28 cellular contexts compared by ENCODE assay signal in the genomic region with DNA sequence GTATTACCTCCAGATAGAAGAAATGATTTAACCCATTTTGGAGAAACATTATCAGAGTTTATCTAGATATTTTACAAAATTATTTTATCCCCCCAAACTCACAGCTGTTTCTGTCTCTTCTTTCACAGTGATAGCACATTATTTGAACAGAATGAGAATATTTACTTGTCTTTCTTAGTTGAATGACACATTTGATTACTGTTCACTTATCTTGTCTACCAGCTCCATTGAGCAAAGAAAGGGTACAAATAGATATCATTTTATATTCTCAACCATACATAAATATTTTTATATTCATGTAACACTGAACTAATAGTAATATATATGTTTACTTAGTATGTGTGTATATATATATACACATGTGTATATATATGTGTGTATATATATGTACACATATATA.
A peak's percentile ranks its signal among the peaks of the same experiment; 100 is the strongest.
DNase-seq lines count a peak whose midpoint lies in the region; ATAC-seq and TF ChIP-seq lines count a peak whose summit lies in the region.
"Had no signal": no experiment of that assay in that cellular context is flagged by ENCODE, and none has a peak within 500 bp of the region (broad histone marks: within the 10 kb centered on the region; RNA-seq: fewer than 3 reads in every experiment).

No MANE protein-coding gene starts in this region.

- no peak overlapping the region for H3K4me2 ChIP-seq in neural cell (ENCODE audit: low read length)
- H3K4me2 ChIP-seq: A549; BLaER1; BLaER1 treated with 17β-estradiol and CSF1 and Interleukin-3, amounts not matched to agents 10 nM and 100 nM had no signal

- TF ChIP-seq EP300 in neural cell (conservative IDR thresholded peaks at IDR 0.05; ENCODE audit: poor library complexity, severe bottlenecking) = peak; percentile 78

- no peaks in the 10 kb centered on the region for H3K36me3 ChIP-seq in neural cell (ENCODE audit: insufficient read depth, low read length)
- H3K36me3 ChIP-seq: BE2C; BLaER1; BLaER1 treated with 17β-estradiol and CSF1 and Interleukin-3, amounts not matched to agents 10 nM and 100 nM had no signal

- H3K27me3 ChIP-seq in neural cell (ENCODE audit: insufficient read depth, low read depth, low read length) = no peaks in the 10 kb centered on the region
- H3K27me3 ChIP-seq: BE2C; BLaER1; BLaER1 treated with 17β-estradiol and CSF1 and Interleukin-3, amounts not matched to agents 10 nM and 100 nM had no signal

- TF ChIP-seq CTCF in neural cell (IDR thresholded peaks at IDR 0.05; ENCODE audit: poor library complexity, severe bottlenecking) = no peak

- no peaks in the 10 kb centered on the region for H3K79me2 ChIP-seq in neural cell (replicated peaks; ENCODE audit: insufficient read depth, low read length)

- no peaks in the 10 kb centered on the region for H3F3A ChIP-seq in neural cell (ENCODE audit: insufficient read depth, low read length, poor library complexity, severe bottlenecking)

- no peak for TF ChIP-seq RAD21 in neural cell (conservative IDR thresholded peaks at IDR 0.05)

- H3K9ac ChIP-seq in neural cell (ENCODE audit: low read length) = no peak overlapping the region
- H3K9ac ChIP-seq: BLaER1; BLaER1 treated with 17β-estradiol and CSF1 and Interleukin-3, amounts not matched to agents 10 nM and 100 nM had no signal

- H3K9me3 ChIP-seq in neural cell (ENCODE audit: low read length) = no peaks in the 10 kb centered on the region
- H3K9me3 ChIP-seq: A549, BE2C, Caco-2 had no signal

- ATAC-seq in HG02981 (IDR thresholded peaks at IDR 0.05; ENCODE audit: unreplicated experiment) = no peak
- ATAC-seq: A549; CD8-positive, alpha-beta T cell had no signal

- H3K27ac ChIP-seq in neural cell (ENCODE audit: low read length) = no peak overlapping the region
- H3K27ac ChIP-seq: 22Rv1; A549; BLaER1; BLaER1 treated with 17β-estradiol and CSF1 and Interleukin-3, amounts not matched to agents 10 nM and 100 nM; C4-2B had no signal

- no peaks in the 10 kb centered on the region for H3K9me2 ChIP-seq in neural cell (ENCODE audit: insufficient read depth, low read length)

- no peak overlapping the region for H2AFZ ChIP-seq in neural cell (ENCODE audit: low read depth, low read length)

- H4K20me1 ChIP-seq in neural cell (ENCODE audit: insufficient read depth) = no peaks in the 10 kb centered on the region
- H4K20me1 ChIP-seq: BLaER1; BLaER1 treated with 17β-estradiol and CSF1 and Interleukin-3, amounts not matched to agents 10 nM and 100 nM had no signal

- DNase-seq in DMS53 (lab: John Stamatoyannopoulos, UW) (peak; percentile 16), DMS53 treated with DMSO at 0.1 percent for 48 hours (lab: John Stamatoyannopoulos, UW; ENCODE audit: unreplicated experiment) (no peak)
- DNase-seq: 8988T; ACHN; AML-193; BE2C; C1 segment of cervical spinal cord; Caco-2; Calu3; CD4-positive, alpha-beta memory T cell; CD4-positive, alpha-beta T cell; CD4-positive, CD25-positive, alpha-beta regulatory T cell; CD8-positive, alpha-beta memory T cell; CD8-positive, alpha-beta T cell; COR-L47; DMS 273 treated with DMSO at 0.1 percent for 48 hours; DMS153; DMS79; DMS79 treated with DMSO at 0.1 percent for 48 hours; DND-41; EL had no signal

- no peak overlapping the region for H3K4me3 ChIP-seq in neural cell (ENCODE audit: low read length)
- H3K4me3 ChIP-seq: A549; BLaER1; BLaER1 treated with 17β-estradiol and CSF1 and Interleukin-3, amounts not matched to agents 10 nM and 100 nM had no signal

TF ChIP-seq in neural cell, 6 proteins besides CTCF, POLR2A, EP300 and RAD21:
- TF ChIP-seq TAF1 (IDR thresholded peaks at IDR 0.05; ENCODE audit: low read depth) (no peak), POLR2AphosphoS5 (IDR thresholded peaks at IDR 0.05) (peak; percentile 61)
TF ChIP-seq in neural cell: peak in this region for 1.
